8 cellular contexts compared by ENCODE assay signal in the genomic region with DNA sequence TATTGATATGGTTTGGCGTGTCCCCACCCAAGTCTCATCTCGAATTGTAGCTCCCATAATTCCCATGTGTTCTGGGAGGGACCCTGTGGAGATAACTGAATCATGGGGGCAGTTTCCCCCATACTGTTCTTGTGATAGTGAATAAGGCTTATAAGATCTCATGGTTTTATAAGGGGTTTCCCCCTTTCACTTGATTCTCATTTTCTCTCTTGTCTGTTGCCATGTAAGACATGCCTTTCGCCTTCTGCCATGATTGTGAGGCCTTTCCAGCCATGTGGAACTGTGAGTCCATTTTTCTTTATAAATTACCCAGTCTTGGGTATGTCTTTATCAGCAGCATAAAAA. TPM values are rescaled to one million over a fixed set of nuclear protein-coding genes. Genes with fewer than 3 reads are reported as not detected.
DNase-seq lines count a peak whose midpoint lies in the region; ATAC-seq and TF ChIP-seq lines count a peak whose summit lies in the region.
"Not testable (repeated sequence)": the region's sequence is repeated elsewhere in the genome, so short reads cannot be mapped to it uniquely, and the experiment has no call there.

No MANE protein-coding gene starts in this region.

- TF ChIP-seq POLR2A in Peyer's patch (IDR thresholded peaks at IDR 0.05); spleen (IDR thresholded peaks at IDR 0.05): not testable (repeated sequence)

- H3K27ac Mint-ChIP-seq in CD4-positive, alpha-beta T cell: peak overlapping the region; percentile 92
- peak overlapping the region; percentile 88 for H3K27ac Mint-ChIP-seq in activated CD4-positive, alpha-beta T cell treated with anti-CD3 and anti-CD28 coated beads, Interleukin-2, amount 10 ng/mL, durations not matched to agents 7 days and 5 days
- H3K27ac Mint-ChIP-seq in activated T-cell treated with anti-CD3 and anti-CD28 coated beads, Interleukin-2, amount 50 U/mL, for 72 hours: peak overlapping the region; percentile 99
- H3K27ac Mint-ChIP-seq in activated naive CD4-positive, alpha-beta T cell treated with anti-CD3 and anti-CD28 coated beads, Interleukin-2, amount 50 U/mL, for 72 hours: peak overlapping the region; percentile 84 to 98
- H3K27ac Mint-ChIP-seq in effector memory CD8-positive, alpha-beta T cell: peak overlapping the region; percentile 88 to 90
- peak overlapping the region; percentile 98 for H3K27ac Mint-ChIP-seq in stimulated activated naive CD8-positive, alpha-beta T cell treated with anti-CD3 and anti-CD28 coated beads, Interleukin-15, Interleukin-2, amounts not matched to agents 100 ng/mL and 50 ng/mL, for 24 hours

- H3K9me3 Mint-ChIP-seq in CD4-positive, alpha-beta T cell; activated naive CD4-positive, alpha-beta T cell treated with anti-CD3 and anti-CD28 coated beads, Interleukin-2, amount 50 U/mL, for 72 hours; effector memory CD8-positive, alpha-beta T cell; stimulated activated naive CD8-positive, alpha-beta T cell treated with anti-CD3 and anti-CD28 coated beads, Interleukin-15, Interleukin-2, amounts not matched to agents 100 ng/mL and 50 ng/mL, for 24 hours: not testable (repeated sequence)
- H3K9me3 Mint-ChIP-seq in activated CD4-positive, alpha-beta T cell treated with anti-CD3 and anti-CD28 coated beads, Interleukin-2, amount 10 ng/mL, durations not matched to agents 7 days and 5 days: peaks cover 13% of the 10 kb centered on the region
- H3K9me3 Mint-ChIP-seq in activated T-cell treated with anti-CD3 and anti-CD28 coated beads, Interleukin-2, amount 50 U/mL, for 72 hours: peaks cover 9 to 12% of the 10 kb centered on the region in 2 donors

- not testable (repeated sequence) for H3K9me3 ChIP-seq in CD4-positive, alpha-beta T cell (ENCODE audit: control insufficient read depth, low read length); Peyer's patch; spleen

- TF ChIP-seq CTCF in CD4-positive, alpha-beta T cell (IDR thresholded peaks at IDR 0.05); Peyer's patch (IDR thresholded peaks at IDR 0.05); spleen (IDR thresholded peaks at IDR 0.05 in 8 of 11, conservative IDR thresholded peaks at IDR 0.05 in 3 of 11): not testable (repeated sequence)

- H3K4me1 ChIP-seq in Peyer's patch: not testable (repeated sequence)
- H3K4me1 ChIP-seq in spleen: peaks cover 0 to 58% (median 12%) of the 10 kb centered on the region in 6 donors

- H3K27me3 ChIP-seq in CD4-positive, alpha-beta T cell (ENCODE audit: control insufficient read depth, insufficient read depth, low read length); Peyer's patch; spleen (replicated peaks in 1 of 7): not testable (repeated sequence)

- H3K36me3 Mint-ChIP-seq in CD4-positive, alpha-beta T cell (ENCODE audit: low read depth): peaks cover 72% of the 10 kb centered on the region
- peaks cover 66% of the 10 kb centered on the region for H3K36me3 Mint-ChIP-seq in activated CD4-positive, alpha-beta T cell treated with anti-CD3 and anti-CD28 coated beads, Interleukin-2, amount 10 ng/mL, durations not matched to agents 7 days and 5 days (ENCODE audit: low read depth)
- peaks cover 21 to 34% of the 10 kb centered on the region in 2 donors for H3K36me3 Mint-ChIP-seq in activated T-cell treated with anti-CD3 and anti-CD28 coated beads, Interleukin-2, amount 50 U/mL, for 72 hours (ENCODE audit: insufficient read depth in 2 of 2)
- H3K36me3 Mint-ChIP-seq in activated naive CD4-positive, alpha-beta T cell treated with anti-CD3 and anti-CD28 coated beads, Interleukin-2, amount 50 U/mL, for 72 hours: peaks cover 6 to 28% of the 10 kb centered on the region in 2 donors
- H3K36me3 Mint-ChIP-seq in effector memory CD8-positive, alpha-beta T cell (ENCODE audit: insufficient read depth): peaks cover 52% of the 10 kb centered on the region
- peaks cover 14% of the 10 kb centered on the region for H3K36me3 Mint-ChIP-seq in stimulated activated naive CD8-positive, alpha-beta T cell treated with anti-CD3 and anti-CD28 coated beads, Interleukin-15, Interleukin-2, amounts not matched to agents 100 ng/mL and 50 ng/mL, for 24 hours (ENCODE audit: low read depth)

- H3K4me3 ChIP-seq in Peyer's patch: not testable (repeated sequence)
- H3K4me3 ChIP-seq in spleen: peak overlapping the region in 1 of 8 donors; percentile 36

- peak overlapping the region; percentile 84 for H3K4me3 Mint-ChIP-seq in CD4-positive, alpha-beta T cell
- peak overlapping the region; percentile 61 for H3K4me3 Mint-ChIP-seq in activated CD4-positive, alpha-beta T cell treated with anti-CD3 and anti-CD28 coated beads, Interleukin-2, amount 10 ng/mL, durations not matched to agents 7 days and 5 days
- H3K4me3 Mint-ChIP-seq in activated T-cell treated with anti-CD3 and anti-CD28 coated beads, Interleukin-2, amount 50 U/mL, for 72 hours: peak overlapping the region; percentile 72 to 86
- H3K4me3 Mint-ChIP-seq in effector memory CD8-positive, alpha-beta T cell: peak overlapping the region; percentile 82 to 83
- peak overlapping the region; percentile 86 for H3K4me3 Mint-ChIP-seq in stimulated activated naive CD8-positive, alpha-beta T cell treated with anti-CD3 and anti-CD28 coated beads, Interleukin-15, Interleukin-2, amounts not matched to agents 100 ng/mL and 50 ng/mL, for 24 hours

- 84 to 93% (median 92%) methylated on average over 3 of the region's 3 CpGs for WGBS in spleen, 5 donors

- H3K4me1 Mint-ChIP-seq in CD4-positive, alpha-beta T cell (ENCODE audit: low read depth): peaks cover 90% of the 10 kb centered on the region
- peaks cover 78% of the 10 kb centered on the region for H3K4me1 Mint-ChIP-seq in activated CD4-positive, alpha-beta T cell treated with anti-CD3 and anti-CD28 coated beads, Interleukin-2, amount 10 ng/mL, durations not matched to agents 7 days and 5 days
- peaks cover 89% of the 10 kb centered on the region for H3K4me1 Mint-ChIP-seq in activated T-cell treated with anti-CD3 and anti-CD28 coated beads, Interleukin-2, amount 50 U/mL, for 72 hours (ENCODE audit: low read depth)
- peaks cover 46 to 73% of the 10 kb centered on the region in 2 donors for H3K4me1 Mint-ChIP-seq in effector memory CD8-positive, alpha-beta T cell (ENCODE audit: low read depth in 2 of 2)
- H3K4me1 Mint-ChIP-seq in stimulated activated naive CD8-positive, alpha-beta T cell treated with anti-CD3 and anti-CD28 coated beads, Interleukin-15, Interleukin-2, amounts not matched to agents 100 ng/mL and 50 ng/mL, for 24 hours (ENCODE audit: low read depth): peaks cover 87% of the 10 kb centered on the region

- not testable (repeated sequence) for ATAC-seq in CD4-positive, alpha-beta T cell (ENCODE audit: poor library complexity)
- ATAC-seq in activated T-cell treated with anti-CD3 and anti-CD28 coated beads, Interleukin-2, amount 50 U/mL, for 72 hours (replicated peaks in 1 of 2): peak; percentile 19 to 30
- peak; percentile 39 to 66 for ATAC-seq in activated naive CD4-positive, alpha-beta T cell treated with anti-CD3 and anti-CD28 coated beads, Interleukin-2, amount 50 U/mL, for 72 hours
- ATAC-seq in effector memory CD8-positive, alpha-beta T cell (replicated peaks): peak; percentile 9

- CTCF ChIA-PET in CD4-positive, alpha-beta T cell (lab: Charles Lee): interaction anchor here (1.4 to 3.4 kb wide), 2 partner anchors 10 to 112 kb away, joined by 4 to 17 read pairs; no protein-coding TSS in a partner anchor
- CTCF ChIA-PET in activated CD4-positive, alpha-beta T cell treated with anti-CD3 and anti-CD28 coated beads, Interleukin-2, amount 10 ng/mL, durations not matched to agents 7 days and 5 days (lab: Charles Lee): interaction anchor here (0.6 to 2.7 kb wide), 8 partner anchors 10 to 208 kb away, joined by 3 to 11 read pairs (median 4); a partner anchor contains a TSS

- peaks cover 0 to 26% (median 0%) of the 10 kb centered on the region in 3 donors for H3K36me3 ChIP-seq in Peyer's patch
- H3K36me3 ChIP-seq in spleen: not testable (repeated sequence)

- peak overlapping the region; percentile 72 for H3K27ac ChIP-seq in CD4-positive, alpha-beta T cell (ENCODE audit: low read depth, low read length)
- H3K27ac ChIP-seq in Peyer's patch (peak overlapping the region in 3 of 4 donors; percentile 7 to 53 (median 47)), spleen (peak overlapping the region in 7 of 8 donors; percentile 12 to 78 (median 53))

- intact Hi-C loops in CD4-positive, alpha-beta T cell (cut with DNase I, micrococcal nuclease): not testable (repeated sequence)
- intact Hi-C loops in spleen (cut with DNase I; ENCODE audit: low total_unique reads): loop anchor here (10.0 kb wide), 1 partner anchor 405 kb away; no protein-coding TSS in a partner anchor

- H3K27me3 Mint-ChIP-seq in CD4-positive, alpha-beta T cell; activated CD4-positive, alpha-beta T cell treated with anti-CD3 and anti-CD28 coated beads, Interleukin-2, amount 10 ng/mL, durations not matched to agents 7 days and 5 days; activated T-cell treated with anti-CD3 and anti-CD28 coated beads, Interleukin-2, amount 50 U/mL, for 72 hours (ENCODE audit: low read depth); effector memory CD8-positive, alpha-beta T cell; stimulated activated naive CD8-positive, alpha-beta T cell treated with anti-CD3 and anti-CD28 coated beads, Interleukin-15, Interleukin-2, amounts not matched to agents 100 ng/mL and 50 ng/mL, for 24 hours: not testable (repeated sequence)

- POLR2A ChIA-PET in CD4-positive, alpha-beta T cell (lab: Charles Lee): interaction anchor here (0.6 to 9.5 kb wide), 6 partner anchors 13 to 1010 kb away, joined by 3 to 141 read pairs (median 6); a partner anchor contains a TSS
- POLR2A ChIA-PET in activated CD4-positive, alpha-beta T cell treated with anti-CD3 and anti-CD28 coated beads, Interleukin-2, amount 10 ng/mL, durations not matched to agents 7 days and 5 days (lab: Charles Lee): not testable (repeated sequence)

- DNase-seq in CD4-positive, alpha-beta T cell; Peyer's patch; activated CD4-positive, alpha-beta T cell treated with anti-CD3 and anti-CD28 coated beads, Interleukin-2, amount 10 ng/mL, durations not matched to agents 7 days and 5 days; effector memory CD8-positive, alpha-beta T cell; spleen: not testable (repeated sequence)
- peak in 1 of 2 donors; percentile 14 for DNase-seq in activated T-cell treated with anti-CD3 and anti-CD28 coated beads, Interleukin-2, amount 50 U/mL, for 72 hours
- peak in 1 of 2 donors; percentile 25 for DNase-seq in activated naive CD4-positive, alpha-beta T cell treated with anti-CD3 and anti-CD28 coated beads, Interleukin-2, amount 50 U/mL, for 72 hours (ENCODE audit: low spot score in 2 of 2)

RNA-seq across cellular contexts. Expression of a gene that starts 51.1 kb away (rescaled TPM):
- 10 to 100 TPM; 17.1 to 17.5 TPM for total RNA-seq in CD4-positive, alpha-beta T cell
- total RNA-seq in Peyer's patch: 10 to 100 TPM; 31.1 to 51.7 (median 35.0) TPM
- 10 to 100 TPM; 25.6 to 31.1 TPM for total RNA-seq in activated CD4-positive, alpha-beta T cell treated with anti-CD3 and anti-CD28 coated beads, Interleukin-2, amount 10 ng/mL, durations not matched to agents 7 days and 5 days
- 10 to 100 TPM; 35.2 to 40.6 TPM for total RNA-seq in activated T-cell treated with anti-CD3 and anti-CD28 coated beads, Interleukin-2, amount 50 U/mL, for 72 hours
- total RNA-seq in activated naive CD4-positive, alpha-beta T cell treated with anti-CD3 and anti-CD28 coated beads, Interleukin-2, amount 50 U/mL, for 72 hours: 10 to 100 TPM; 21.6 to 23.8 TPM
- total RNA-seq in spleen: 10 to 100 TPM; 32.1 to 56.5 (median 43.9) TPM
- polyA plus RNA-seq in spleen: 10 to 100 TPM; 36.1 to 52.1 (median 38.9) TPM

RNA-seq across cellular contexts. Expression of a gene that starts 51.1 kb away (rescaled TPM):
- 10 to 100 TPM; 29.2 to 30.1 TPM for total RNA-seq in CD4-positive, alpha-beta T cell
- total RNA-seq in Peyer's patch (10 to 100 TPM; 18.4 to 32.7 (median 27.2) TPM), spleen (10 to 100 TPM; 24.4 to 46.7 (median 33.8) TPM)
- total RNA-seq in activated CD4-positive, alpha-beta T cell treated with anti-CD3 and anti-CD28 coated beads, Interleukin-2, amount 10 ng/mL, durations not matched to agents 7 days and 5 days: 10 to 100 TPM; 21.6 to 25.3 TPM
- total RNA-seq in activated T-cell treated with anti-CD3 and anti-CD28 coated beads, Interleukin-2, amount 50 U/mL, for 72 hours: 10 to 100 TPM; 29.4 to 32.2 TPM
- total RNA-seq in activated naive CD4-positive, alpha-beta T cell treated with anti-CD3 and anti-CD28 coated beads, Interleukin-2, amount 50 U/mL, for 72 hours: 10 to 100 TPM; 25.0 to 30.3 TPM
- 10 to 100 TPM; 48.9 to 69.7 (median 54.9) TPM for polyA plus RNA-seq in spleen
